ENCODE assay signal across 1 cellular context in the genomic region with DNA sequence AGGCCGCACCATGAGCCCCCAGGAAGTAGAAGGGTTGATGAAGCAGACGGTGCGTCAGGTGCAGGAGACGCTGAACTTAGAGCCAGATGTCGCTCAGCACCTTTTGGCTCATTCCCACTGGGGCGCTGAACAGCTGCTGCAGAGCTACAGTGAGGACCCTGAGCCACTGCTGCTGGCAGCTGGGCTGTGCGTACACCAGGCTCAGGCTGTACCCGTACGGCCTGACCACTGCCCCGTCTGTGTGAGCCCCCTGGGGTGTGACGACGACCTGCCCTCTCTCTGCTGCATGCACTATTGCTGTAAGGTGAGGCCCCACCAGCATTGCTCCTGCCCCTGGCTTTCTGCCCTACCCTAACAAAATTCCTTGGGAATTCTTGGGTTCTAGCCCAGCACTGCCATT.
TF ChIP-seq lines count a peak whose summit lies in the region.

No MANE protein-coding gene starts in this region.

TF ChIP-seq in IMR-90, 13 proteins besides CTCF, POLR2A, EP300 and RAD21:
- TF ChIP-seq FOS (IDR thresholded peaks at IDR 0.05; ENCODE audit: low read depth, low read length) (no peak), MAZ (IDR thresholded peaks at IDR 0.05; ENCODE audit: borderline replicate concordance, low read depth, low read length) (no peak)
TF ChIP-seq in IMR-90: peak in this region for 0.
